Comparison of ENCODE assay signal across 16 cellular contexts in genomic region chr20:47133809-47134456, GRCh38.
DNase-seq lines count a peak whose midpoint lies in the region; ATAC-seq, FAIRE-seq and TF ChIP-seq lines count a peak whose summit lies in the region.
"Had no signal": no experiment of that assay in that cellular context is flagged by ENCODE, and none has a peak within 500 bp of the region (broad histone marks: within the 10 kb centered on the region; RNA-seq: fewer than 3 reads in every experiment).

No MANE protein-coding gene starts in this region.

- intact Hi-C loops in A673 (cut with micrococcal nuclease; ENCODE audit: unreplicated experiment), result no loop called here

- no peaks in the 10 kb centered on the region for H3K4me1 ChIP-seq in A673 (ENCODE audit: insufficient read depth, low read length, poor library complexity, severe bottlenecking)
- peaks cover 13% of the 10 kb centered on the region for H3K4me1 ChIP-seq in astrocyte (ENCODE audit: insufficient read depth, low read length)
- H3K4me1 ChIP-seq in hepatocyte (ENCODE audit: insufficient read depth), result peaks cover 11% of the 10 kb centered on the region
- H3K4me1 ChIP-seq: tibial artery had no signal

- no peaks in the 10 kb centered on the region for H3K36me3 Mint-ChIP-seq in astrocyte (ENCODE audit: low read depth, unreplicated experiment)
- no peaks in the 10 kb centered on the region for H3K36me3 Mint-ChIP-seq in activated CD8-positive, alpha-beta T cell treated with anti-CD3 and anti-CD28 coated beads, Interleukin-2, amount 10 ng/mL, durations not matched to agents 7 days and 5 days (ENCODE audit: low read depth)

- no peak overlapping the region for H3K27ac Mint-ChIP-seq in astrocyte (ENCODE audit: unreplicated experiment)
- H3K27ac Mint-ChIP-seq in activated CD8-positive, alpha-beta T cell treated with anti-CD3 and anti-CD28 coated beads, Interleukin-2, amount 10 ng/mL, durations not matched to agents 7 days and 5 days, result no peak overlapping the region
- H3K27ac Mint-ChIP-seq: effector memory CD8-positive, alpha-beta T cell; H9 had no signal

- H2AFZ ChIP-seq in astrocyte (ENCODE audit: low read depth, low read length) (no peak overlapping the region), hepatocyte (no peak overlapping the region)

- H3K27me3 ChIP-seq in A673 (replicated peaks; ENCODE audit: insufficient read depth, low read depth, low read length, poor library complexity) (no peaks in the 10 kb centered on the region), astrocyte (ENCODE audit: insufficient read depth, low read length) (no peaks in the 10 kb centered on the region), hepatocyte (no peaks in the 10 kb centered on the region)

- no peak for ATAC-seq in activated CD8-positive, alpha-beta T cell treated with anti-CD3 and anti-CD28 coated beads, Interleukin-2, amount 10 ng/mL, durations not matched to agents 7 days and 5 days
- no peak for ATAC-seq in HG03025 (IDR thresholded peaks at IDR 0.05; ENCODE audit: low FRiP score, unreplicated experiment)
- ATAC-seq: effector memory CD8-positive, alpha-beta T cell; Panc1 had no signal

- peak; percentile 17 for FAIRE-seq in astrocyte (lab: Jason Lieb, UNC)

- POLR2A ChIA-PET in A673 (lab: Charles Lee; ENCODE audit: low non-redundant PET), result interaction anchor here (0.6 to 0.7 kb wide), 2 partner anchors 381 to 1013 kb away, joined by 3 read pairs; no protein-coding TSS in a partner anchor
- POLR2A ChIA-PET in activated CD8-positive, alpha-beta T cell treated with anti-CD3 and anti-CD28 coated beads, Interleukin-2, amount 10 ng/mL, durations not matched to agents 7 days and 5 days (lab: Charles Lee), result no interaction called here

- H3K79me2 ChIP-seq in astrocyte (ENCODE audit: insufficient read depth, low read length), result no peaks in the 10 kb centered on the region
- no peaks in the 10 kb centered on the region for H3K79me2 ChIP-seq in hepatocyte

- peaks cover 21% of the 10 kb centered on the region for H3K4me1 Mint-ChIP-seq in astrocyte (ENCODE audit: low read depth, unreplicated experiment)
- no peaks in the 10 kb centered on the region for H3K4me1 Mint-ChIP-seq in activated CD8-positive, alpha-beta T cell treated with anti-CD3 and anti-CD28 coated beads, Interleukin-2, amount 10 ng/mL, durations not matched to agents 7 days and 5 days (ENCODE audit: low read depth)

- CTCF ChIA-PET in A673 (lab: Charles Lee), result no interaction called here
- CTCF ChIA-PET in activated CD8-positive, alpha-beta T cell treated with anti-CD3 and anti-CD28 coated beads, Interleukin-2, amount 10 ng/mL, durations not matched to agents 7 days and 5 days (lab: Charles Lee), result no interaction called here

- H3K9me3 ChIP-seq in A673 (ENCODE audit: low read depth, low read length, poor library complexity, severe bottlenecking), result no peaks in the 10 kb centered on the region
- H3K9me3 ChIP-seq in astrocyte (ENCODE audit: insufficient read depth, low read depth, low read length), result no peaks in the 10 kb centered on the region
- H3K9me3 ChIP-seq in hepatocyte (ENCODE audit: low read depth), result no peaks in the 10 kb centered on the region
- H3K9me3 ChIP-seq: tibial artery had no signal

- in situ Hi-C loops in GM13977 (cut with MboI; ENCODE audit: low pct_unique_long_range_greater_than_20kb, low sequenced_read_pairs, unreplicated experiment), result no loop called here

- no peaks in the 10 kb centered on the region for H3K9me3 Mint-ChIP-seq in astrocyte (ENCODE audit: unreplicated experiment)
- no peaks in the 10 kb centered on the region for H3K9me3 Mint-ChIP-seq in activated CD8-positive, alpha-beta T cell treated with anti-CD3 and anti-CD28 coated beads, Interleukin-2, amount 10 ng/mL, durations not matched to agents 7 days and 5 days (ENCODE audit: insufficient read depth)
- H3K9me3 Mint-ChIP-seq: effector memory CD8-positive, alpha-beta T cell had no signal

- H4K20me1 ChIP-seq in astrocyte (ENCODE audit: insufficient read depth, low read length) (no peaks in the 10 kb centered on the region), hepatocyte (ENCODE audit: insufficient read depth, poor library complexity, severe bottlenecking) (no peaks in the 10 kb centered on the region)

- H3K36me3 ChIP-seq in A673 (ENCODE audit: insufficient read depth, low read length, poor library complexity, severe bottlenecking) (no peaks in the 10 kb centered on the region), astrocyte (ENCODE audit: insufficient read depth, low read length) (no peaks in the 10 kb centered on the region), hepatocyte (replicated peaks; ENCODE audit: insufficient read depth, low read depth) (no peaks in the 10 kb centered on the region)
- H3K36me3 ChIP-seq: tibial artery had no signal

- no peaks in the 10 kb centered on the region for H3K9me2 ChIP-seq in hepatocyte (replicated peaks; ENCODE audit: insufficient read depth)

- no peak overlapping the region for H3K4me3 Mint-ChIP-seq in astrocyte (ENCODE audit: unreplicated experiment)
- no peak overlapping the region for H3K4me3 Mint-ChIP-seq in activated CD8-positive, alpha-beta T cell treated with anti-CD3 and anti-CD28 coated beads, Interleukin-2, amount 10 ng/mL, durations not matched to agents 7 days and 5 days
- H3K4me3 Mint-ChIP-seq: effector memory CD8-positive, alpha-beta T cell; H9 had no signal

- no peak overlapping the region for H3K4me3 ChIP-seq in A673 (ENCODE audit: low read depth, low read length, poor library complexity, severe bottlenecking)
- no peak overlapping the region for H3K4me3 ChIP-seq in astrocyte (ENCODE audit: insufficient read depth, low read depth, low read length)
- no peak overlapping the region for H3K4me3 ChIP-seq in hepatocyte
- H3K4me3 ChIP-seq: tibial artery had no signal

- DNase-seq in A673 (ENCODE audit: low spot score), result peak; percentile 32
- DNase-seq in HPDE6-E6E7 (ENCODE audit: extremely low spot score), result peak; percentile 69
- peak; percentile 60 for DNase-seq in astrocyte (ENCODE audit: low read depth)
- peak; percentile 48 for DNase-seq in hepatocyte (ENCODE audit: low spot score)
- no peak for DNase-seq in activated CD8-positive, alpha-beta T cell treated with anti-CD3 and anti-CD28 coated beads, Interleukin-2, amount 10 ng/mL, durations not matched to agents 7 days and 5 days
- DNase-seq in GM13977 (ENCODE audit: low spot score), result no peak
- no peak for DNase-seq in activated CD4-positive, alpha-beta T cell treated with anti-CD3 and anti-CD28 coated beads for 48 hours
- DNase-seq: activated T-cell treated with anti-CD3 and anti-CD28 coated beads for 4 hours; AML-193; anterior cingulate cortex; effector memory CD8-positive, alpha-beta T cell; H9; Kasumi-1; tibial artery had no signal

- no TSS peak for BruUV-seq in A673 (replicated peaks; lab: Mats Ljungman, UMichigan)

- no peak overlapping the region for H3K9ac ChIP-seq in astrocyte (ENCODE audit: low read length)

- no peaks in the 10 kb centered on the region for H3K27me3 Mint-ChIP-seq in astrocyte (ENCODE audit: low read depth, unreplicated experiment)
- H3K27me3 Mint-ChIP-seq in activated CD8-positive, alpha-beta T cell treated with anti-CD3 and anti-CD28 coated beads, Interleukin-2, amount 10 ng/mL, durations not matched to agents 7 days and 5 days (ENCODE audit: low read depth), result peaks cover 7% of the 10 kb centered on the region

- H3K27ac ChIP-seq in A673 (ENCODE audit: low read depth, low read length, poor library complexity, severe bottlenecking) (no peak overlapping the region), astrocyte (ENCODE audit: low read depth, low read length) (no peak overlapping the region), hepatocyte (no peak overlapping the region)
- H3K27ac ChIP-seq: tibial artery had no signal

- WGBS in hepatocyte (ENCODE audit: low lambda C conversion rate, missing lambda C conversion rate), result 91% methylated on average over 3 of the region's 3 CpGs

- TF ChIP-seq CTCF in A673 (conservative IDR thresholded peaks at IDR 0.05; ENCODE audit: low read depth, low read length) (no peak), astrocyte (IDR thresholded peaks at IDR 0.05; ENCODE audit: insufficient read depth, low read depth, low read length) (no peak), hepatocyte (IDR thresholded peaks at IDR 0.05; ENCODE audit: poor library complexity) (no peak), GM13977 (IDR thresholded peaks at IDR 0.05; ENCODE audit: extremely low read depth, insufficient read depth, missing control alignments) (no peak)

- H3K4me2 ChIP-seq in astrocyte (ENCODE audit: low read length) (no peak overlapping the region), hepatocyte (no peak overlapping the region)

Comparison
In these comparisons a context has a peak if more than half of its experiments do, and no peak if none do; other contexts are left out.
1. DNase-seq: peak in A673 (single experiment), HPDE6-E6E7 (single experiment), astrocyte (single experiment) and hepatocyte (single experiment); none in activated CD8-positive, alpha-beta T cell treated with anti-CD3 and anti-CD28 coated beads, Interleukin-2, amount 10 ng/mL, durations not matched to agents 7 days and 5 days (single experiment), GM13977 (single experiment) and activated CD4-positive, alpha-beta T cell treated with anti-CD3 and anti-CD28 coated beads for 48 hours (single experiment).